1 cellular context compared by ENCODE assay signal in the genomic region with DNA sequence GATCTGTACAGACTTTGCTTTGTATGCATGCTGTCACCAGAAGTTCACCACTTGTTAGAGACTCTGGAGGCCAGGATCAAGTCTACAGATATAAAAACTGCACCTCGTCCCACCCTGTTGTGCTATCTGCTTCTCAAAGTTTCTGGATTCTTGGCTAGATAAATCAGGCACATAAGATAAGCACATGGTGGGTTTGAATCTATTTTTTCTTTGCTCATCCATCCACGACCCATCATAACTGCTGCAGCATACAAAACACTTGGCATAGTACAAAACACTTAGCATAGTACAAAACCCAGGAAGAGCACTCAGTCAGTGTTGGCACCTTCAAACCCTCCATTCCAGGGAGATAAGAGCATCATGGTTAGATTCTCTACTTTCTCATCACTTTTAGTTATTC.
TF ChIP-seq lines count a peak whose summit lies in the region.

No MANE protein-coding gene starts in this region.

TF ChIP-seq in IMR-90, 13 proteins besides CTCF, POLR2A, EP300 and RAD21:
- no peak for TF ChIP-seq MAZ (IDR thresholded peaks at IDR 0.05; ENCODE audit: borderline replicate concordance, low read depth, low read length)
- TF ChIP-seq NFE2L2 (IDR thresholded peaks at IDR 0.05; ENCODE audit: low read depth, low read length), result no peak
- no peak for TF ChIP-seq MAFK (IDR thresholded peaks at IDR 0.05; ENCODE audit: low read depth, low read length)
- TF ChIP-seq SMC3 (IDR thresholded peaks at IDR 0.05; ENCODE audit: low read depth, low read length), result no peak
- TF ChIP-seq RFX5 (IDR thresholded peaks at IDR 0.05; ENCODE audit: low read depth, low read length), result no peak
- no peak for TF ChIP-seq BHLHE40 (IDR thresholded peaks at IDR 0.05; ENCODE audit: low read depth, low read length)
- TF ChIP-seq FOS (IDR thresholded peaks at IDR 0.05; ENCODE audit: low read depth, low read length), result no peak
- TF ChIP-seq, protein P1, sequence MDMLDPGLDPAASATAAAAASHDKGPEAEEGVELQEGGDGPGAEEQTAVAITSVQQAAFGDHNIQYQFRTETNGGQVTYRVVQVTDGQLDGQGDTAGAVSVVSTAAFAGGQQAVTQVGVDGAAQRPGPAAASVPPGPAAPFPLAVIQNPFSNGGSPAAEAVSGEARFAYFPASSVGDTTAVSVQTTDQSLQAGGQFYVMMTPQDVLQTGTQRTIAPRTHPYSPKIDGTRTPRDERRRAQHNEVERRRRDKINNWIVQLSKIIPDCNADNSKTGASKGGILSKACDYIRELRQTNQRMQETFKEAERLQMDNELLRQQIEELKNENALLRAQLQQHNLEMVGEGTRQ (IDR thresholded peaks at IDR 0.05; ENCODE audit: low read depth, low read length), result no peak
- TF ChIP-seq MXI1 (IDR thresholded peaks at IDR 0.05; ENCODE audit: borderline replicate concordance, low read depth, low read length), result no peak
- no peak for TF ChIP-seq CEBPB (IDR thresholded peaks at IDR 0.05; ENCODE audit: low read depth, low read length)
- TF ChIP-seq CHD1 (IDR thresholded peaks at IDR 0.05; ENCODE audit: low read depth, low read length), result no peak
- TF ChIP-seq, protein P2, sequence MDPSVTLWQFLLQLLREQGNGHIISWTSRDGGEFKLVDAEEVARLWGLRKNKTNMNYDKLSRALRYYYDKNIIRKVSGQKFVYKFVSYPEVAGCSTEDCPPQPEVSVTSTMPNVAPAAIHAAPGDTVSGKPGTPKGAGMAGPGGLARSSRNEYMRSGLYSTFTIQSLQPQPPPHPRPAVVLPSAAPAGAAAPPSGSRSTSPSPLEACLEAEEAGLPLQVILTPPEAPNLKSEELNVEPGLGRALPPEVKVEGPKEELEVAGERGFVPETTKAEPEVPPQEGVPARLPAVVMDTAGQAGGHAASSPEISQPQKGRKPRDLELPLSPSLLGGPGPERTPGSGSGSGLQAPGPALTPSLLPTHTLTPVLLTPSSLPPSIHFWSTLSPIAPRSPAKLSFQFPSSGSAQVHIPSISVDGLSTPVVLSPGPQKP (IDR thresholded peaks at IDR 0.05; ENCODE audit: borderline replicate concordance, low read depth, low read length), result no peak
- TF ChIP-seq RCOR1 (IDR thresholded peaks at IDR 0.05; ENCODE audit: insufficient replicate concordance, low read length), result no peak
